Comparison of ENCODE assay signal across 22 cellular contexts in the genomic region with DNA sequence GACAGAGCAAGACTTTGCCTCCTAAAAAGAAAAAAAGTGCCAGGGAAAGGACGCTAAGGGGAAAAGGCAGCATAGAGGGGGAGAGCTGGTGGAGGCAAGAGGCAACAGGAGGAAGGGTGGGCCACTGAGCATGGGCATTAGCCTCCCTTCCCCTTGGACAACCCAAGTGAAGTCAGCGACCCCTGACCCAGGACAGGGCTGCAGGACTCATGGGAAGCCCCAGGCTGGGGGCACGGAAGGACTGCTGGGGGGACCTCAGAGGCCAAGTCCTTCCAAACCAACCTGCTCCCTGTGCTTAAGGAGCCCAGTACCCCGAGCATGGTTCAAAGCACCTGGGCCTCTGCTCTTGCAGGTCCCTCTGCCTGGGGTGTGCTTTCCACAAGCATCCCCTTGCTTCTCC. TPM values are rescaled to one million over a fixed set of nuclear protein-coding genes. Genes with fewer than 3 reads are reported as not detected.
"Had no signal": no experiment of that assay in that cellular context is flagged by ENCODE, and none has a peak within 500 bp of the region (broad histone marks: within the 10 kb centered on the region; RNA-seq: fewer than 3 reads in every experiment).

No MANE protein-coding gene starts in this region.

- H3K9me3 ChIP-seq: adrenal gland, vagina had no signal

- H3K27ac Mint-ChIP-seq: activated CD4-positive, alpha-beta memory T cell treated with anti-CD3 and anti-CD28 coated beads for 36 hours; activated naive CD4-positive, alpha-beta T cell treated with anti-CD3 and anti-CD28 coated beads, Interleukin-2, amount 50 U/mL, for 24 hours; naive B cell; progenitor cell of endocrine pancreas; stimulated activated naive CD8-positive, alpha-beta T cell treated with anti-CD3 and anti-CD28 coated beads, Interleukin-15, amount 100 ng/mL, for 72 hours had no signal

- H3K36me3 Mint-ChIP-seq: activated CD4-positive, alpha-beta memory T cell treated with anti-CD3 and anti-CD28 coated beads for 36 hours; activated naive CD4-positive, alpha-beta T cell treated with anti-CD3 and anti-CD28 coated beads, Interleukin-2, amount 50 U/mL, for 24 hours; naive B cell had no signal

- H3K9me3 Mint-ChIP-seq: activated CD4-positive, alpha-beta memory T cell treated with anti-CD3 and anti-CD28 coated beads for 36 hours; activated naive CD4-positive, alpha-beta T cell treated with anti-CD3 and anti-CD28 coated beads, Interleukin-2, amount 50 U/mL, for 24 hours; activated T-cell treated with anti-CD3 and anti-CD28 coated beads, Interleukin-2, amount 50 U/mL, for 4 hours; effector memory CD8-positive, alpha-beta T cell; stimulated activated naive CD8-positive, alpha-beta T cell treated with anti-CD3 and anti-CD28 coated beads, Interleukin-15, amount 100 ng/mL, for 72 hours had no signal

- H3K27ac ChIP-seq: epithelial cell of prostate, WERI-Rb-1 had no signal

- H3K36me3 ChIP-seq: adrenal gland, vagina, WERI-Rb-1 had no signal

- H3K4me3 Mint-ChIP-seq: activated CD4-positive, alpha-beta memory T cell treated with anti-CD3 and anti-CD28 coated beads for 36 hours; activated naive CD4-positive, alpha-beta T cell treated with anti-CD3 and anti-CD28 coated beads, Interleukin-2, amount 50 U/mL, for 24 hours; activated T-cell treated with anti-CD3 and anti-CD28 coated beads, Interleukin-2, amount 50 U/mL, for 4 hours; naive B cell; stimulated activated naive CD8-positive, alpha-beta T cell treated with anti-CD3 and anti-CD28 coated beads, Interleukin-15, amount 100 ng/mL, for 72 hours had no signal

- DNase-seq: activated CD4-positive, alpha-beta memory T cell treated with anti-CD3 and anti-CD28 coated beads for 36 hours; activated effector memory CD4-positive, alpha-beta T cell treated with Interleukin-2 at 50 U/mL for 16 hours; activated T-cell treated with anti-CD3 and anti-CD28 coated beads, Interleukin-2, amount 50 U/mL, for 4 hours; adrenal gland; central memory CD4-positive, alpha-beta T cell; dermis blood vessel endothelial cell; effector memory CD8-positive, alpha-beta T cell; foreskin melanocyte; naive B cell; nucleus accumbens; right cardiac atrium; small intestine; stimulated activated naive CD8-positive, alpha-beta T cell treated with anti-CD3 and anti-CD28 coated beads, Interleukin-15, amount 100 ng/mL, for 72 hours; WERI-Rb-1 had no signal

- H3K4me3 ChIP-seq: adrenal gland, lung, vagina had no signal

- ATAC-seq: activated T-cell treated with anti-CD3 and anti-CD28 coated beads, Interleukin-2, amount 50 U/mL, for 4 hours; effector memory CD8-positive, alpha-beta T cell; right cardiac atrium; SK-N-SH treated with all-trans-retinoic acid at 6 μM for 48 hours; stimulated activated naive CD8-positive, alpha-beta T cell treated with anti-CD3 and anti-CD28 coated beads, Interleukin-15, amount 100 ng/mL, for 72 hours had no signal

- H3K27me3 ChIP-seq: adrenal gland, vagina had no signal

RNA-seq across cellular contexts. Expression of a gene that starts 27.5 kb away (rescaled TPM):
- total RNA-seq: activated CD4-positive, alpha-beta memory T cell treated with anti-CD3 and anti-CD28 coated beads for 36 hours; fibroblast of lung; progenitor cell of endocrine pancreas; T-helper 1 cell treated with Interleukin-12 subunit alpha and Interleukin-12 subunit beta and Interleukin-4 antibody, amounts not matched to agents 30 ng/mL and 1 ng/mL, for 36 hours had no signal
